In genomic region chr7:2928613-2929311, GRCh38 we compare ENCODE assay signal across 13 cellular contexts.
DNase-seq lines count a peak whose midpoint lies in the region; ATAC-seq lines count a peak whose summit lies in the region.
"Had no signal": no experiment of that assay in that cellular context is flagged by ENCODE, and none has a peak within 500 bp of the region (broad histone marks: within the 10 kb centered on the region; RNA-seq: fewer than 3 reads in every experiment).

No MANE protein-coding gene starts in this region.

- H3K9me2 ChIP-seq in GM23248 (ENCODE audit: insufficient read depth) = no peaks in the 10 kb centered on the region

- WGBS in GM23248 (ENCODE audit: low coverage in 1 of 2, low lambda C conversion rate in 2 of 2, missing lambda C conversion rate in 2 of 2), 2 experiments = 16 to 18% methylated on average over 34 to 35 of the region's 35 CpGs

- no peak overlapping the region for H3K4me2 ChIP-seq in GM23248 (ENCODE audit: unreplicated experiment)

- H3K36me3 ChIP-seq in SK-N-MC (ENCODE audit: insufficient read depth, low read length) (no peaks in the 10 kb centered on the region), GM23248 (ENCODE audit: low read depth) (no peaks in the 10 kb centered on the region)
- H3K36me3 ChIP-seq: MG63 had no signal

- H3K9me3 ChIP-seq in SK-N-MC (ENCODE audit: low read depth, low read length) (no peaks in the 10 kb centered on the region), GM23248 (ENCODE audit: low read depth) (no peaks in the 10 kb centered on the region)
- H3K9me3 ChIP-seq: MG63 had no signal

- in situ Hi-C loops in GM23248 (cut with MboI) = no loop called here

- H3K27me3 ChIP-seq in GM23248 (replicated peaks; ENCODE audit: insufficient read depth) = peaks cover 7% of the 10 kb centered on the region; the same call in 1 of the 2 replicates
- H3K27me3 ChIP-seq: MG63 had no signal

- H3K9ac ChIP-seq in SK-N-MC (ENCODE audit: insufficient read length) (peak overlapping the region; percentile 51), GM23248 (no peak overlapping the region)

- DNase-seq in COLO668 (lab: John Stamatoyannopoulos, UW; ENCODE audit: unreplicated experiment) (peak; percentile 98), NCI-H128 (lab: John Stamatoyannopoulos, UW; ENCODE audit: unreplicated experiment) (peak; percentile 16), SK-N-MC (ENCODE audit: low read depth, low spot score) (no peak), mesenteric fat pad (ENCODE audit: low spot score) (peak; percentile 85), GM23248 (no peak)
- no peak for DNase-seq in stimulated activated naive CD4-positive, alpha-beta T cell treated with Interleukin-2 at 50 U/mL for 16 hours (lab: John Stamatoyannopoulos, UW)
- DNase-seq: C1 segment of cervical spinal cord; MG63; occipital lobe; PC-3; stimulated activated naive CD8-positive, alpha-beta T cell treated with anti-CD3 and anti-CD28 coated beads, Interleukin-15, amount 100 ng/mL, for 72 hours had no signal

- H3K27ac ChIP-seq in SK-N-MC (peak overlapping the region; percentile 36; the same call in 1 of the 2 replicates), GM23248 (no peak overlapping the region)

- ATAC-seq in HG03280 (IDR thresholded peaks at IDR 0.05; ENCODE audit: unreplicated experiment) (no peak), HG03432 (IDR thresholded peaks at IDR 0.05; ENCODE audit: unreplicated experiment) (no peak)
- ATAC-seq: PC-3; stimulated activated naive CD8-positive, alpha-beta T cell treated with anti-CD3 and anti-CD28 coated beads, Interleukin-15, amount 100 ng/mL, for 72 hours had no signal

- no peaks in the 10 kb centered on the region for H3F3A ChIP-seq in GM23248 (ENCODE audit: insufficient read depth)

- peaks cover 1% of the 10 kb centered on the region; the same call in 1 of the 2 replicates for H3K4me1 ChIP-seq in GM23248 (ENCODE audit: insufficient read depth)

- H2AFZ ChIP-seq in GM23248 = no peak overlapping the region

- no peaks in the 10 kb centered on the region for H3K79me2 ChIP-seq in GM23248 (ENCODE audit: insufficient read depth)

- H4K20me1 ChIP-seq in GM23248 (ENCODE audit: insufficient read depth) = no peaks in the 10 kb centered on the region

- H3K4me3 ChIP-seq in SK-N-MC = peak overlapping the region; percentile 25; the same call in 1 of the 2 replicates
- H3K4me3 ChIP-seq in GM23248 = no peak overlapping the region
- H3K4me3 ChIP-seq: MG63 had no signal

Comparison
In these comparisons a context has a peak if more than half of its experiments do, and no peak if none do; other contexts are left out.
1. DNase-seq: peak in COLO668 (single experiment), NCI-H128 (single experiment) and mesenteric fat pad (single experiment); none in SK-N-MC (single experiment), stimulated activated naive CD4-positive, alpha-beta T cell treated with Interleukin-2 at 50 U/mL for 16 hours (single experiment) and GM23248 (single experiment).